25 cellular contexts compared by ENCODE assay signal in the genomic region with DNA sequence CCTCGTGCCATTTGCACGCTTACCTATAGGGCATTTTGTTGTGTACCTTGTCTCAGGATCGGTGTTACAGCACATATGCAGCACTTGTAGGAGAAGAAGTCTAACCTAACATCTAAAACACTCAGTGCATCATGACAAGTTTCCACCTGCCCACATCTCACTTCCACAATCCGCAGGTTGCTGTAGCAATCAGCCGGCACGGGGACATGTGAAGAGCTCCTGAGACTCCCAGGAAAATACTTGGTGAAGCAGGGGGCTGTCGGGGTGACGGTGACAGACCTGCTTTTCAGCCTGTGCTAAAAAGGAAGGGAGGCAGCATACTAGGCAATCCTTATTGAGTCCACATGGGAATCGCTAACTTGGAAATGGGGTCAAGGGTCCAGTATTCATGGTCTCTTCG.
A peak's percentile ranks its signal among the peaks of the same experiment; 100 is the strongest.
DNase-seq lines count a peak whose midpoint lies in the region; ATAC-seq and TF ChIP-seq lines count a peak whose summit lies in the region.
"Had no signal": no experiment of that assay in that cellular context is flagged by ENCODE, and none has a peak within 500 bp of the region (broad histone marks: within the 10 kb centered on the region; RNA-seq: fewer than 3 reads in every experiment).

No MANE protein-coding gene starts in this region.

- intact Hi-C loops in vagina (cut with DNase I) = no loop called here

- H3K36me3 ChIP-seq in neural cell (ENCODE audit: insufficient read depth, low read length) (peaks cover 6% of the 10 kb centered on the region), vagina (no peaks in the 10 kb centered on the region)

- peak in 3 of 61 donors; percentile 15 to 44 (median 30) for DNase-seq in caudate nucleus (lab: John Stamatoyannopoulos, UW)
- DNase-seq in vagina (ENCODE audit: extremely low spot score in 2 of 2) = no peak
- no peak for DNase-seq in hepatic stellate cell (ENCODE audit: low spot score)
- DNase-seq: 8988T; ACHN; BE2C; CD4-positive, alpha-beta memory T cell; CD4-positive, CD25-positive, alpha-beta regulatory T cell; CD8-positive, alpha-beta memory T cell; COR-L47; DMS 273 treated with DMSO at 0.1 percent for 48 hours; DMS153; DMS53; DMS79; DND-41; EL; GDM1 had no signal

- no peak for TF ChIP-seq RAD21 in neural cell (conservative IDR thresholded peaks at IDR 0.05)

- H3F3A ChIP-seq in neural cell (ENCODE audit: insufficient read depth, low read length, poor library complexity, severe bottlenecking) = peaks cover 24% of the 10 kb centered on the region

- no peak for TF ChIP-seq EP300 in neural cell (conservative IDR thresholded peaks at IDR 0.05; ENCODE audit: poor library complexity, severe bottlenecking)

- no peaks in the 10 kb centered on the region for H3K9me2 ChIP-seq in neural cell (ENCODE audit: insufficient read depth, low read length)

- TF ChIP-seq CTCF in brain (conservative IDR thresholded peaks at IDR 0.05) (no peak), neural cell (IDR thresholded peaks at IDR 0.05; ENCODE audit: poor library complexity, severe bottlenecking) (no peak), vagina (IDR thresholded peaks at IDR 0.05) (no peak)

- H3K9ac ChIP-seq in neural cell (ENCODE audit: low read length) = peak overlapping the region; percentile 62
- H3K9ac ChIP-seq: BLaER1 had no signal

- H3K4me3 ChIP-seq in neural cell (ENCODE audit: low read length) (peak overlapping the region; percentile 32), vagina (no peak overlapping the region)
- H3K4me3 ChIP-seq: BLaER1, GM12878 had no signal

- H3K27ac ChIP-seq in angular gyrus (ENCODE audit: low read depth, low read length) = peak overlapping the region; percentile 26
- peak overlapping the region; percentile 7 for H3K27ac ChIP-seq in caudate nucleus (ENCODE audit: low read depth, low read length)
- peak overlapping the region; percentile 95 for H3K27ac ChIP-seq in neural cell (ENCODE audit: low read length)
- no peak overlapping the region for H3K27ac ChIP-seq in vagina
- H3K27ac ChIP-seq: BLaER1 had no signal

- no peaks in the 10 kb centered on the region for H3K9me3 ChIP-seq in neural cell (ENCODE audit: low read length)
- peaks cover 3% of the 10 kb centered on the region for H3K9me3 ChIP-seq in vagina
- H3K9me3 ChIP-seq: BE2C had no signal

- peaks cover 7% of the 10 kb centered on the region for H3K27me3 Mint-ChIP-seq in brain
- H3K27me3 Mint-ChIP-seq: CD4-positive, alpha-beta memory T cell; CD4-positive, CD25-positive, alpha-beta regulatory T cell had no signal

- no peak overlapping the region for H2AFZ ChIP-seq in neural cell (ENCODE audit: low read depth, low read length)

- H3K27ac Mint-ChIP-seq in brain = peak overlapping the region in 4 of 5 experiments; percentile 1 to 95 (median 86)
- H3K27ac Mint-ChIP-seq: CD14-positive monocyte; CD4-positive, alpha-beta memory T cell; CD4-positive, CD25-positive, alpha-beta regulatory T cell; CD8-positive, alpha-beta memory T cell had no signal

- H3K4me3 Mint-ChIP-seq in brain = no peak overlapping the region
- H3K4me3 Mint-ChIP-seq: CD14-positive monocyte; CD4-positive, alpha-beta memory T cell; CD4-positive, CD25-positive, alpha-beta regulatory T cell; CD8-positive, alpha-beta memory T cell had no signal

- peaks cover 13% of the 10 kb centered on the region for H3K4me1 Mint-ChIP-seq in brain
- H3K4me1 Mint-ChIP-seq: CD14-positive monocyte; CD4-positive, alpha-beta memory T cell; CD4-positive, CD25-positive, alpha-beta regulatory T cell; CD8-positive, alpha-beta memory T cell had no signal

- peaks cover 55% of the 10 kb centered on the region for H3K36me3 Mint-ChIP-seq in brain
- H3K36me3 Mint-ChIP-seq: CD14-positive monocyte; CD4-positive, alpha-beta memory T cell; CD4-positive, CD25-positive, alpha-beta regulatory T cell; CD8-positive, alpha-beta memory T cell had no signal

- H3K27me3 ChIP-seq in neural cell (ENCODE audit: insufficient read depth, low read depth, low read length) (no peaks in the 10 kb centered on the region), vagina (no peaks in the 10 kb centered on the region)
- H3K27me3 ChIP-seq: BE2C, BLaER1 had no signal

- no peak for TF ChIP-seq POLR2A in vagina (IDR thresholded peaks at IDR 0.05)

- no peaks in the 10 kb centered on the region for H3K79me2 ChIP-seq in neural cell (replicated peaks; ENCODE audit: insufficient read depth, low read length)

- no peaks in the 10 kb centered on the region for H3K4me1 ChIP-seq in vagina
- H3K4me1 ChIP-seq: BE2C had no signal

- H4K20me1 ChIP-seq in neural cell (ENCODE audit: insufficient read depth) = no peaks in the 10 kb centered on the region
- H4K20me1 ChIP-seq: BLaER1 had no signal

- peak overlapping the region; percentile 40 for H3K4me2 ChIP-seq in neural cell (ENCODE audit: low read length)
- H3K4me2 ChIP-seq: BLaER1 had no signal

- no peak for ATAC-seq in GM19397 (IDR thresholded peaks at IDR 0.05; ENCODE audit: unreplicated experiment)
- no peak for ATAC-seq in GM18511 (IDR thresholded peaks at IDR 0.05; ENCODE audit: unreplicated experiment)
- ATAC-seq: GM12878 had no signal

- peaks cover 14 to 30% (median 27%) of the 10 kb centered on the region in 5 experiments for H3K9me3 Mint-ChIP-seq in brain

TF ChIP-seq in neural cell, 6 proteins besides CTCF, POLR2A, EP300 and RAD21:
- TF ChIP-seq MXI1 (conservative IDR thresholded peaks at IDR 0.05; ENCODE audit: poor library complexity, severe bottlenecking) (no peak), TAF1 (IDR thresholded peaks at IDR 0.05; ENCODE audit: low read depth) (no peak), SMC3 (conservative IDR thresholded peaks at IDR 0.05; ENCODE audit: poor library complexity) (no peak), EZH2 (IDR thresholded peaks at IDR 0.05; ENCODE audit: borderline replicate concordance, insufficient read depth, low read length, poor library complexity, severe bottlenecking) (no peak), POLR2AphosphoS5 (IDR thresholded peaks at IDR 0.05) (no peak)
- TF ChIP-seq, protein P1, sequence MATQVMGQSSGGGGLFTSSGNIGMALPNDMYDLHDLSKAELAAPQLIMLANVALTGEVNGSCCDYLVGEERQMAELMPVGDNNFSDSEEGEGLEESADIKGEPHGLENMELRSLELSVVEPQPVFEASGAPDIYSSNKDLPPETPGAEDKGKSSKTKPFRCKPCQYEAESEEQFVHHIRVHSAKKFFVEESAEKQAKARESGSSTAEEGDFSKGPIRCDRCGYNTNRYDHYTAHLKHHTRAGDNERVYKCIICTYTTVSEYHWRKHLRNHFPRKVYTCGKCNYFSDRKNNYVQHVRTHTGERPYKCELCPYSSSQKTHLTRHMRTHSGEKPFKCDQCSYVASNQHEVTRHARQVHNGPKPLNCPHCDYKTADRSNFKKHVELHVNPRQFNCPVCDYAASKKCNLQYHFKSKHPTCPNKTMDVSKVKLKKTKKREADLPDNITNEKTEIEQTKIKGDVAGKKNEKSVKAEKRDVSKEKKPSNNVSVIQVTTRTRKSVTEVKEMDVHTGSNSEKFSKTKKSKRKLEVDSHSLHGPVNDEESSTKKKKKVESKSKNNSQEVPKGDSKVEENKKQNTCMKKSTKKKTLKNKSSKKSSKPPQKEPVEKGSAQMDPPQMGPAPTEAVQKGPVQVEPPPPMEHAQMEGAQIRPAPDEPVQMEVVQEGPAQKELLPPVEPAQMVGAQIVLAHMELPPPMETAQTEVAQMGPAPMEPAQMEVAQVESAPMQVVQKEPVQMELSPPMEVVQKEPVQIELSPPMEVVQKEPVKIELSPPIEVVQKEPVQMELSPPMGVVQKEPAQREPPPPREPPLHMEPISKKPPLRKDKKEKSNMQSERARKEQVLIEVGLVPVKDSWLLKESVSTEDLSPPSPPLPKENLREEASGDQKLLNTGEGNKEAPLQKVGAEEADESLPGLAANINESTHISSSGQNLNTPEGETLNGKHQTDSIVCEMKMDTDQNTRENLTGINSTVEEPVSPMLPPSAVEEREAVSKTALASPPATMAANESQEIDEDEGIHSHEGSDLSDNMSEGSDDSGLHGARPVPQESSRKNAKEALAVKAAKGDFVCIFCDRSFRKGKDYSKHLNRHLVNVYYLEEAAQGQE (IDR thresholded peaks at IDR 0.05; ENCODE audit: borderline replicate concordance) = no peak
